ENCODE assay signal across 19 cellular contexts in the genomic region with DNA sequence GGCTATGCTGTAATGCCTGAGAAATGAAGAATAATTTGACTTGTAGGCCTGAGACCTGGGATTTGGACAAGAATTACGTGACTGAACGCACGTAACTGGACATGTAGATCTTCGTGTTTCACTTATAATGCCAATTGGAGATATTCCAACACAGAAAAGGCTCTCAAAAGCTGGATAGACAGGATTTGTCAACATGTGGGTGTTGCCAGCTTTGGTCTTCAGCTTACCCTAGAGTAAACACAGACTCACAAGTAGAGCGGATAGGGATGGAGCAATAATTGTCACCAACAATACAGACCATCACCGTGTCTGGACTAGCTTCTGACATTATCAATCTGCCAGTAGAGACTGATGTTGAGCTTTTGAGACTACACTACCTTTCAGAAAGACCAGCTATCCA.
A peak's percentile ranks its signal among the peaks of the same experiment; 100 is the strongest.
DNase-seq lines count a peak whose midpoint lies in the region; ATAC-seq and TF ChIP-seq lines count a peak whose summit lies in the region.
"Had no signal": no experiment of that assay in that cellular context is flagged by ENCODE, and none has a peak within 500 bp of the region (broad histone marks: within the 10 kb centered on the region; RNA-seq: fewer than 3 reads in every experiment).

No MANE protein-coding gene starts in this region.

- no peak for TF ChIP-seq POLR2A in right lobe of liver (IDR thresholded peaks at IDR 0.05)

- no peaks in the 10 kb centered on the region for H3K79me2 ChIP-seq in PC-3 (ENCODE audit: low read length)

- DNase-seq in NCI-H1105 treated with DMSO at 0.1 percent for 48 hours (lab: John Stamatoyannopoulos, UW) (peak; percentile 2), NCI-H1105 (lab: John Stamatoyannopoulos, UW) (no peak), NCI-H2029 (lab: John Stamatoyannopoulos, UW) (peak; percentile 63), PC-3 (peak; percentile 50), right lobe of liver (peak in 2 of 3 donors; percentile 29 to 66), GM19238 (ENCODE audit: insufficient read length, low spot score) (no peak), LoVo (ENCODE audit: low spot score) (no peak), dorsolateral prefrontal cortex (no peak)
- DNase-seq: ACHN; CD4-positive, alpha-beta T cell; NCI-H146; NCI-H2081 treated with DMSO at 0.1 percent for 48 hours; NCI-H524 treated with DMSO at 0.1 percent for 48 hours; Right ventricle myocardium superior; SW 1271; T-helper 17 cell had no signal

- H4K20me1 ChIP-seq in PC-3 (ENCODE audit: low read length), result no peaks in the 10 kb centered on the region
- H4K20me1 ChIP-seq: BLaER1 had no signal

- H3K27me3 ChIP-seq in PC-3 (ENCODE audit: low read length) (no peaks in the 10 kb centered on the region), right lobe of liver (no peaks in the 10 kb centered on the region), dorsolateral prefrontal cortex (no peaks in the 10 kb centered on the region)
- H3K27me3 ChIP-seq: BLaER1 had no signal

- H3F3A ChIP-seq in PC-3 (ENCODE audit: low read length, unreplicated experiment), result no peaks in the 10 kb centered on the region

- H3K4me1 ChIP-seq in PC-3 (ENCODE audit: insufficient read depth, low read length) (no peaks in the 10 kb centered on the region), right lobe of liver (peaks cover 0 to 4% (median 0%) of the 10 kb centered on the region in 4 donors)
- H3K4me1 ChIP-seq: BLaER1 had no signal

- H3K4me2 ChIP-seq in PC-3 (ENCODE audit: low read length), result no peak overlapping the region
- H3K4me2 ChIP-seq: BLaER1 had no signal

- no peak for ATAC-seq in PC-3
- peak; percentile 95 to 100 (median 98) for ATAC-seq in right lobe of liver
- ATAC-seq: T-helper 17 cell had no signal

- whole genome bisulfite sequencing in right lobe of liver (ENCODE audit: insufficient coverage, low coverage, low lambda C conversion rate, missing lambda C conversion rate), result 21% methylated on average over 6 of the region's 6 CpGs

- no peaks in the 10 kb centered on the region for H3K9me3 ChIP-seq in PC-3 (ENCODE audit: low read length)
- H3K9me3 ChIP-seq in right lobe of liver, result no peaks in the 10 kb centered on the region
- H3K9me3 ChIP-seq: BLaER1 had no signal

- no TSS peak for BruUV-seq in PC-3 (replicated peaks; lab: Mats Ljungman, UMichigan)

- H2AFZ ChIP-seq in PC-3 (ENCODE audit: low read length), result no peak overlapping the region

- H3K9me2 ChIP-seq in PC-3 (replicated peaks; ENCODE audit: low read length), result no peaks in the 10 kb centered on the region

- no peaks in the 10 kb centered on the region for H3K36me3 ChIP-seq in PC-3 (ENCODE audit: low read depth, low read length)
- H3K36me3 ChIP-seq in right lobe of liver, result no peaks in the 10 kb centered on the region
- H3K36me3 ChIP-seq: BLaER1 had no signal

- CTCF ChIA-PET in PC-3 (lab: Charles Lee), result no interaction called here

- POLR2A ChIA-PET in PC-3 (lab: Charles Lee; ENCODE audit: unreplicated experiment), result no interaction called here

- no peak overlapping the region for H3K9ac ChIP-seq in PC-3 (ENCODE audit: low read length)
- H3K9ac ChIP-seq: BLaER1 had no signal

- intact Hi-C loops in PC-3 (cut with micrococcal nuclease) (no loop called here), right lobe of liver (cut with DNase I) (no loop called here), dorsolateral prefrontal cortex (cut with DNase I) (no loop called here)

- no peak overlapping the region for H3K4me3 ChIP-seq in PC-3 (ENCODE audit: low read length)
- H3K4me3 ChIP-seq in right lobe of liver, result no peak overlapping the region
- no peak overlapping the region for H3K4me3 ChIP-seq in dorsolateral prefrontal cortex
- H3K4me3 ChIP-seq: BLaER1, SK-N-MC had no signal

- no peak overlapping the region for H3K27ac ChIP-seq in PC-3 (ENCODE audit: low read length)
- no peak overlapping the region for H3K27ac ChIP-seq in right lobe of liver
- H3K27ac ChIP-seq in dorsolateral prefrontal cortex, result no peak overlapping the region
- H3K27ac ChIP-seq: 22Rv1, BLaER1, SK-N-MC had no signal

- TF ChIP-seq CTCF in PC-3 (conservative IDR thresholded peaks at IDR 0.05; ENCODE audit: low read depth, low read length) (no peak), right lobe of liver (IDR thresholded peaks at IDR 0.05) (no peak), dorsolateral prefrontal cortex (IDR thresholded peaks at IDR 0.05 in 54 of 56, conservative IDR thresholded peaks at IDR 0.05 in 2 of 56; ENCODE audit: low read depth in 1 of 56, partially characterized antibody in 56 of 56) (no peak)

Comparison
In these comparisons a context has a peak if more than half of its experiments do, and no peak if none do; other contexts are left out.
1. DNase-seq: peak in NCI-H1105 treated with DMSO at 0.1 percent for 48 hours (single experiment), NCI-H2029 (single experiment), PC-3 (single experiment) and right lobe of liver (2 of 3); none in NCI-H1105 (single experiment), GM19238 (single experiment), LoVo (single experiment) and dorsolateral prefrontal cortex (0 of 10).